In the genomic region with DNA sequence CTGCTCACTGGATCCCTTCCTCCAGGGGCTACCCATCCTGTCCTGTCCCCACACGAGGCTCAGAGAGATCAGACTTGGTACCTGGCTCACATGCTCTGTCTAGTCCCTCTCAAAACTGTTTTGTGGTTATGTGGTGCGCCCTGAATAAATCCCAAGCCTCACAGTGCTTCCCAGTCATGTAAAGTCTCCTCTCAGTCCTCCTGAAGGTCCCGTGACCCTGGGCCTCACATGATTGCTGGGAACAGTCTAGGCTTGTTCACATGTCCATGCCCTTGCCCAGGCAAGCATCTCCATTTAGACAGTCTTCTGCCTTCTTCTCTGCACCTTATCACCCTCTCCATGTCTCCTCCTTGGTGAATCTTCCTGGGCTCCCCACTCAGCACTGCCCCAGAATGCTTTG, we compare ENCODE assay signal across 18 cellular contexts. TPM values are rescaled to one million over a fixed set of nuclear protein-coding genes. Genes with fewer than 3 reads are reported as not detected.
DNase-seq lines count a peak whose midpoint lies in the region; ATAC-seq and TF ChIP-seq lines count a peak whose summit lies in the region.
"Had no signal": no experiment of that assay in that cellular context is flagged by ENCODE, and none has a peak within 500 bp of the region (broad histone marks: within the 10 kb centered on the region; RNA-seq: fewer than 3 reads in every experiment).

No MANE protein-coding gene starts in this region.

- WGBS in adrenal gland, 4 donors, result 70 to 83% (median 76%) methylated on average over 3 of the region's 3 CpGs
- 58 to 92% methylated on average over 2 to 3 of the region's 3 CpGs for WGBS in gastroesophageal sphincter (ENCODE audit: low coverage in 1 of 2), 2 donors

- H3K9me3 Mint-ChIP-seq in activated CD4-positive, alpha-beta T cell treated with anti-CD3 and anti-CD28 coated beads, Interleukin-2, amount 10 ng/mL, durations not matched to agents 7 days and 5 days, result no peaks in the 10 kb centered on the region
- H3K9me3 Mint-ChIP-seq: CD4-positive, CD25-positive, alpha-beta regulatory T cell; CD8-positive, alpha-beta T cell; HFFc6 had no signal

- peaks cover 3% of the 10 kb centered on the region for H3K27me3 Mint-ChIP-seq in activated CD4-positive, alpha-beta T cell treated with anti-CD3 and anti-CD28 coated beads, Interleukin-2, amount 10 ng/mL, durations not matched to agents 7 days and 5 days
- H3K27me3 Mint-ChIP-seq: B cell; CD4-positive, CD25-positive, alpha-beta regulatory T cell had no signal

- H3K4me1 ChIP-seq in adrenal gland (replicated peaks in 1 of 2) (no peaks in the 10 kb centered on the region), gastroesophageal sphincter (no peaks in the 10 kb centered on the region)
- H3K4me1 ChIP-seq: BLaER1, Caco-2, HAP-1 had no signal

- no peaks in the 10 kb centered on the region for H3K36me3 Mint-ChIP-seq in activated CD4-positive, alpha-beta T cell treated with anti-CD3 and anti-CD28 coated beads, Interleukin-2, amount 10 ng/mL, durations not matched to agents 7 days and 5 days (ENCODE audit: low read depth)
- H3K36me3 Mint-ChIP-seq: CD8-positive, alpha-beta T cell had no signal

- no peak for DNase-seq in activated CD4-positive, alpha-beta T cell treated with anti-CD3 and anti-CD28 coated beads, Interleukin-2, amount 10 ng/mL, durations not matched to agents 7 days and 5 days
- DNase-seq in activated CD4-positive, alpha-beta T cell treated with anti-CD3 and anti-CD28 coated beads, Interleukin-2, amount 50 U/mL, for 48 hours, result no peak
- DNase-seq in SK-MEL-5 (ENCODE audit: low read depth, low spot score) (peak; percentile 76), epithelial cell of esophagus (ENCODE audit: low read depth) (peak; percentile 28), adrenal gland (no peak)
- DNase-seq: Caco-2; CD4-positive, CD25-positive, alpha-beta regulatory T cell; CD8-positive, alpha-beta T cell; DMS153; DND-41; GOT3; HFFc6 had no signal

- TF ChIP-seq POLR2A in adrenal gland (IDR thresholded peaks at IDR 0.05) (no peak), gastroesophageal sphincter (IDR thresholded peaks at IDR 0.05) (no peak)

- no peaks in the 10 kb centered on the region for H3K9me3 ChIP-seq in adrenal gland (replicated peaks in 1 of 3)
- no peaks in the 10 kb centered on the region for H3K9me3 ChIP-seq in gastroesophageal sphincter
- H3K9me3 ChIP-seq: BLaER1, Caco-2, HAP-1 had no signal

- TF ChIP-seq CTCF in epithelial cell of esophagus (IDR thresholded peaks at IDR 0.05; ENCODE audit: insufficient read depth, low read depth, low read length, missing control alignments) (no peak), adrenal gland (IDR thresholded peaks at IDR 0.05) (no peak), gastroesophageal sphincter (IDR thresholded peaks at IDR 0.05) (no peak)

- H3K4me1 Mint-ChIP-seq in activated CD4-positive, alpha-beta T cell treated with anti-CD3 and anti-CD28 coated beads, Interleukin-2, amount 10 ng/mL, durations not matched to agents 7 days and 5 days, result no peaks in the 10 kb centered on the region

- H3K4me3 ChIP-seq in epithelial cell of esophagus (ENCODE audit: low read length) (no peak overlapping the region), adrenal gland (no peak overlapping the region), gastroesophageal sphincter (no peak overlapping the region)
- H3K4me3 ChIP-seq: BLaER1, HAP-1 had no signal

- no peak for ATAC-seq in gastroesophageal sphincter
- ATAC-seq: CD8-positive, alpha-beta T cell had no signal

- POLR2A ChIA-PET in activated CD4-positive, alpha-beta T cell treated with anti-CD3 and anti-CD28 coated beads, Interleukin-2, amount 10 ng/mL, durations not matched to agents 7 days and 5 days (lab: Charles Lee), result no interaction called here

- CTCF ChIA-PET in activated CD4-positive, alpha-beta T cell treated with anti-CD3 and anti-CD28 coated beads, Interleukin-2, amount 10 ng/mL, durations not matched to agents 7 days and 5 days (lab: Charles Lee), result interaction anchor here (0.9 to 1.0 kb wide), 2 partner anchors 8 to 16 kb away, joined by 3 read pairs; no protein-coding TSS in a partner anchor

- no peak for TF ChIP-seq EP300 in gastroesophageal sphincter (IDR thresholded peaks at IDR 0.05)

- intact Hi-C loops in adrenal gland (cut with DNase I), result no loop called here

- H3K4me3 Mint-ChIP-seq in activated CD4-positive, alpha-beta T cell treated with anti-CD3 and anti-CD28 coated beads, Interleukin-2, amount 10 ng/mL, durations not matched to agents 7 days and 5 days, result no peak overlapping the region
- H3K4me3 Mint-ChIP-seq: B cell; CD4-positive, CD25-positive, alpha-beta regulatory T cell; CD8-positive, alpha-beta T cell; HFFc6 had no signal

- H3K27me3 ChIP-seq in adrenal gland (no peaks in the 10 kb centered on the region), gastroesophageal sphincter (peaks cover 39% of the 10 kb centered on the region)

- H3K27ac ChIP-seq in adrenal gland (no peak overlapping the region), gastroesophageal sphincter (no peak overlapping the region)
- H3K27ac ChIP-seq: 22Rv1, BLaER1, C4-2B had no signal

- H3K27ac Mint-ChIP-seq in activated CD4-positive, alpha-beta T cell treated with anti-CD3 and anti-CD28 coated beads, Interleukin-2, amount 10 ng/mL, durations not matched to agents 7 days and 5 days, result peak overlapping the region; percentile 27
- H3K27ac Mint-ChIP-seq: B cell; CD4-positive, CD25-positive, alpha-beta regulatory T cell; CD8-positive, alpha-beta T cell; HFFc6 had no signal

- H3K36me3 ChIP-seq in adrenal gland (replicated peaks in 1 of 2) (no peaks in the 10 kb centered on the region), gastroesophageal sphincter (no peaks in the 10 kb centered on the region)
- H3K36me3 ChIP-seq: BLaER1, HAP-1 had no signal

- in situ Hi-C loops in SK-MEL-5 (cut with HindIII; ENCODE audit: low pct_unique_long_range_greater_than_20kb, low sequenced_read_pairs), result no loop called here

RNA-seq across cellular contexts. Expression of gene POU2F2, which starts 36.0 kb away (rescaled TPM):
- total RNA-seq in activated CD4-positive, alpha-beta T cell treated with anti-CD3 and anti-CD28 coated beads, Interleukin-2, amount 10 ng/mL, durations not matched to agents 7 days and 5 days, result 10 to 100 TPM; 19.6 to 22.9 TPM
- total RNA-seq in SK-MEL-5 (2014; rRNA removed; shearing (Covaris generic)), result not detected in 2 replicates
- 0.05 TPM in 1 of 2 replicates, not detected in the other for polyA plus RNA-seq in SK-MEL-5 (2015; cell fraction: cytosol; rRNA removed)
- 0.18 and 0.74 TPM in 2 replicates for polyA plus RNA-seq in SK-MEL-5 (2015; cell fraction: nucleus; rRNA removed)
- total RNA-seq in adrenal gland, result 1 to 10 TPM; 1.4 to 4.9 (median 2.9) TPM
- 10 to 100 TPM in 1 of 3 donors, 1 to 10 TPM in 2; 4.2 to 17.2 (median 6.8) TPM for polyA plus RNA-seq in adrenal gland
- total RNA-seq in gastroesophageal sphincter, result 1 to 10 TPM in 3 of 4 donors, under 1 TPM in 1; 0.93 to 1.8 (median 1.5) TPM

RNA-seq across cellular contexts. Expression of gene DEDD2, which starts 49.3 kb away (rescaled TPM):
- total RNA-seq in activated CD4-positive, alpha-beta T cell treated with anti-CD3 and anti-CD28 coated beads, Interleukin-2, amount 10 ng/mL, durations not matched to agents 7 days and 5 days, result 10 to 100 TPM; 37.2 to 42.4 TPM
- total RNA-seq in SK-MEL-5 (2014; rRNA removed; shearing (Covaris generic)), result 19.5 and 23.9 TPM in 2 replicates
- 20.8 and 22.6 TPM in 2 replicates for polyA plus RNA-seq in SK-MEL-5 (2015; cell fraction: cytosol; rRNA removed)
- polyA plus RNA-seq in SK-MEL-5 (2015; cell fraction: nucleus; rRNA removed), result 16.3 and 22.0 TPM in 2 replicates
- total RNA-seq in adrenal gland, result 10 to 100 TPM; 27.1 to 54.8 (median 33.5) TPM
- 10 to 100 TPM; 26.0 to 39.9 (median 26.2) TPM for polyA plus RNA-seq in adrenal gland
- 10 to 100 TPM; 31.1 to 39.3 (median 33.4) TPM for total RNA-seq in gastroesophageal sphincter

RNA-seq across cellular contexts. Expression of gene ZNF526, which starts 51.9 kb away (rescaled TPM):
- total RNA-seq in activated CD4-positive, alpha-beta T cell treated with anti-CD3 and anti-CD28 coated beads, Interleukin-2, amount 10 ng/mL, durations not matched to agents 7 days and 5 days, result 10 to 100 TPM; 18.0 to 18.5 TPM
- total RNA-seq in SK-MEL-5 (2014; rRNA removed; shearing (Covaris generic)), result 6.8 and 8.9 TPM in 2 replicates
- polyA plus RNA-seq in SK-MEL-5 (2015; cell fraction: cytosol; rRNA removed), result 7.1 TPM in 2 replicates
- polyA plus RNA-seq in SK-MEL-5 (2015; cell fraction: nucleus; rRNA removed), result 5.5 and 8.1 TPM in 2 replicates
- total RNA-seq in adrenal gland, result 10 to 100 TPM in 2 of 8 donors, 1 to 10 TPM in 6; 4.2 to 12.5 (median 9.0) TPM
- polyA plus RNA-seq in adrenal gland, result 1 to 10 TPM; 2.0 to 5.1 (median 2.9) TPM
- 10 to 100 TPM in 1 of 4 donors, 1 to 10 TPM in 3; 4.6 to 10.4 (median 7.8) TPM for total RNA-seq in gastroesophageal sphincter

Comparison
In these comparisons a context has a peak if more than half of its experiments do, and no peak if none do; other contexts are left out.
1. DNase-seq: peak in SK-MEL-5 (single experiment) and epithelial cell of esophagus (single experiment); none in activated CD4-positive, alpha-beta T cell treated with anti-CD3 and anti-CD28 coated beads, Interleukin-2, amount 10 ng/mL, durations not matched to agents 7 days and 5 days (single experiment), activated CD4-positive, alpha-beta T cell treated with anti-CD3 and anti-CD28 coated beads, Interleukin-2, amount 50 U/mL, for 48 hours (0 of 2) and adrenal gland (0 of 7).